2 cellular contexts compared by ENCODE assay signal in the genomic region with DNA sequence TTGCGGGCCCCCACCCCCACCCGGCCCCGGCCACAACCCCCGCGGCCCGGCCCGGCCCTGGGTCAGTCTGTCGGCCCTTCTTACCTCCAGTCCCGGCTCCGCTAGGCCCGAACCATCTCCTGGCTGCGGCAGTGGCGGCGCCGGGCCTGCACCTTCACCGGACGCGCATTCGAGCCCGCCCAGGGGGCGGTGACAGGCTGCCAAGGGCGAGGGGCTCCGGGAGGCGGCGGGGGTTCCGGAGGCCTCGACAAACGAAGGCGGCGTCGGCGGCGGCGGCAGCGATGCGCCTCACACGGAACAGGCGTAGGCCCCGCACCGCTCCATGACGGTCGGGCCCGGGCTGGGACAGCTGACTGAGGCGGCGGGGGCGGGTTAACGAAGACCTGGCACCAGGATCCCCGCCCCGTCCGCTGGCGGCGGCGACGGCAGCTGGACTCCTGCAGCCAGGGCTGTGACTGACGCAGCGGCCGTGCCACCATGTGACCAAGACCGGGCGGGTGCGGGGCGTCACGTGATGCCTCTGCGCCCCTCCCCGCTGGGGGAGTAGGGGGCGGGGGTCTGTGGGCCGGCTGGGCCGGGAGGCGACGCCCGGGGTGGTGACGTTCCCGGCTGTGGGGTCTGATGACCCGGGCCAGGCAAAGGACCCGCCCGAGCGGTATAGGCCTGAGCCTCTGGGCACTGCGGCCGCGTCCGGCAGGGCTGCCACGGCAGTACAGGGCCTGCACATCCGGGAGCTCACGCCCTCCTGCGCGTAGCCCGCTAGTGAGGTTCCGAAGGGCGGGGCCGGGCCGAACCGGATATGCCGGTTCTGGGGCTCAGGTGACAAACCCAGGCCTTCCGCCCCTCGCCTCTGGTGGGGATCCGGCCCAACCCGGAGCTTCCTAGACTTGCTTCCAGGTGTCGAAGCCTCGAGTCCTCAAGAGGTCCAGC.
TF ChIP-seq lines count a peak whose summit lies in the region.

A gene with protein sequence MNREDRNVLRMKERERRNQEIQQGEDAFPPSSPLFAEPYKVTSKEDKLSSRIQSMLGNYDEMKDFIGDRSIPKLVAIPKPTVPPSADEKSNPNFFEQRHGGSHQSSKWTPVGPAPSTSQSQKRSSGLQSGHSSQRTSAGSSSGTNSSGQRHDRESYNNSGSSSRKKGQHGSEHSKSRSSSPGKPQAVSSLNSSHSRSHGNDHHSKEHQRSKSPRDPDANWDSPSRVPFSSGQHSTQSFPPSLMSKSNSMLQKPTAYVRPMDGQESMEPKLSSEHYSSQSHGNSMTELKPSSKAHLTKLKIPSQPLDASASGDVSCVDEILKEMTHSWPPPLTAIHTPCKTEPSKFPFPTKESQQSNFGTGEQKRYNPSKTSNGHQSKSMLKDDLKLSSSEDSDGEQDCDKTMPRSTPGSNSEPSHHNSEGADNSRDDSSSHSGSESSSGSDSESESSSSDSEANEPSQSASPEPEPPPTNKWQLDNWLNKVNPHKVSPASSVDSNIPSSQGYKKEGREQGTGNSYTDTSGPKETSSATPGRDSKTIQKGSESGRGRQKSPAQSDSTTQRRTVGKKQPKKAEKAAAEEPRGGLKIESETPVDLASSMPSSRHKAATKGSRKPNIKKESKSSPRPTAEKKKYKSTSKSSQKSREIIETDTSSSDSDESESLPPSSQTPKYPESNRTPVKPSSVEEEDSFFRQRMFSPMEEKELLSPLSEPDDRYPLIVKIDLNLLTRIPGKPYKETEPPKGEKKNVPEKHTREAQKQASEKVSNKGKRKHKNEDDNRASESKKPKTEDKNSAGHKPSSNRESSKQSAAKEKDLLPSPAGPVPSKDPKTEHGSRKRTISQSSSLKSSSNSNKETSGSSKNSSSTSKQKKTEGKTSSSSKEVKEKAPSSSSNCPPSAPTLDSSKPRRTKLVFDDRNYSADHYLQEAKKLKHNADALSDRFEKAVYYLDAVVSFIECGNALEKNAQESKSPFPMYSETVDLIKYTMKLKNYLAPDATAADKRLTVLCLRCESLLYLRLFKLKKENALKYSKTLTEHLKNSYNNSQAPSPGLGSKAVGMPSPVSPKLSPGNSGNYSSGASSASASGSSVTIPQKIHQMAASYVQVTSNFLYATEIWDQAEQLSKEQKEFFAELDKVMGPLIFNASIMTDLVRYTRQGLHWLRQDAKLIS (minus strand): TSS at position 460 of the 930 bp plus-strand sequence. CDS start 26,445 bp downstream, outside the sequence.

TF ChIP-seq in HCT116, 20 proteins besides CTCF, POLR2A, EP300 and RAD21 (continued from another document):
- TF ChIP-seq POLR2AphosphoS5 (IDR thresholded peaks at IDR 0.05; ENCODE audit: low read depth, low read length) (peak; percentile 96), EZH2phosphoT487 (IDR thresholded peaks at IDR 0.05; ENCODE audit: borderline replicate concordance) (no peak), ZFX (IDR thresholded peaks at IDR 0.05) (peak; percentile 97), SIN3A (IDR thresholded peaks at IDR 0.05; ENCODE audit: low read depth) (peak; percentile 95), JUND (IDR thresholded peaks at IDR 0.05) (peak; percentile 52; the same call in 1 of the 2 replicates), CEBPB (IDR thresholded peaks at IDR 0.05; ENCODE audit: low read depth) (no peak), SRF (IDR thresholded peaks at IDR 0.05; ENCODE audit: low read depth) (no peak), FOSL1 (IDR thresholded peaks at IDR 0.05; ENCODE audit: low read depth) (no peak), CBX3 (IDR thresholded peaks at IDR 0.05; ENCODE audit: low read depth) (peak; percentile 69), ELF1 (IDR thresholded peaks at IDR 0.05; ENCODE audit: borderline replicate concordance, low read depth) (no peak), EGR1 (IDR thresholded peaks at IDR 0.05; ENCODE audit: low read depth) (peak; percentile 95), EZH2 (IDR thresholded peaks at IDR 0.05) (no peak), ZNF274 (IDR thresholded peaks at IDR 0.05; ENCODE audit: low read depth, low read length) (no peak), TCF7L2 (IDR thresholded peaks at IDR 0.05; ENCODE audit: borderline replicate concordance, extremely low read depth, insufficient read depth, insufficient read length) (no peak)
- TF ChIP-seq, protein P1, sequence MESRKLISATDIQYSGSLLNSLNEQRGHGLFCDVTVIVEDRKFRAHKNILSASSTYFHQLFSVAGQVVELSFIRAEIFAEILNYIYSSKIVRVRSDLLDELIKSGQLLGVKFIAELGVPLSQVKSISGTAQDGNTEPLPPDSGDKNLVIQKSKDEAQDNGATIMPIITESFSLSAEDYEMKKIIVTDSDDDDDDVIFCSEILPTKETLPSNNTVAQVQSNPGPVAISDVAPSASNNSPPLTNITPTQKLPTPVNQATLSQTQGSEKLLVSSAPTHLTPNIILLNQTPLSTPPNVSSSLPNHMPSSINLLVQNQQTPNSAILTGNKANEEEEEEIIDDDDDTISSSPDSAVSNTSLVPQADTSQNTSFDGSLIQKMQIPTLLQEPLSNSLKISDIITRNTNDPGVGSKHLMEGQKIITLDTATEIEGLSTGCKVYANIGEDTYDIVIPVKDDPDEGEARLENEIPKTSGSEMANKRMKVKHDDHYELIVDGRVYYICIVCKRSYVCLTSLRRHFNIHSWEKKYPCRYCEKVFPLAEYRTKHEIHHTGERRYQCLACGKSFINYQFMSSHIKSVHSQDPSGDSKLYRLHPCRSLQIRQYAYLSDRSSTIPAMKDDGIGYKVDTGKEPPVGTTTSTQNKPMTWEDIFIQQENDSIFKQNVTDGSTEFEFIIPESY (IDR thresholded peaks at IDR 0.05; ENCODE audit: extremely low read depth, insufficient replicate concordance, low read length): peak; percentile 74
- TF ChIP-seq, protein P2, sequence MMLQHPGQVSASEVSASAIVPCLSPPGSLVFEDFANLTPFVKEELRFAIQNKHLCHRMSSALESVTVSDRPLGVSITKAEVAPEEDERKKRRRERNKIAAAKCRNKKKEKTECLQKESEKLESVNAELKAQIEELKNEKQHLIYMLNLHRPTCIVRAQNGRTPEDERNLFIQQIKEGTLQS (IDR thresholded peaks at IDR 0.05): no peak
- TF ChIP-seq, protein P3, sequence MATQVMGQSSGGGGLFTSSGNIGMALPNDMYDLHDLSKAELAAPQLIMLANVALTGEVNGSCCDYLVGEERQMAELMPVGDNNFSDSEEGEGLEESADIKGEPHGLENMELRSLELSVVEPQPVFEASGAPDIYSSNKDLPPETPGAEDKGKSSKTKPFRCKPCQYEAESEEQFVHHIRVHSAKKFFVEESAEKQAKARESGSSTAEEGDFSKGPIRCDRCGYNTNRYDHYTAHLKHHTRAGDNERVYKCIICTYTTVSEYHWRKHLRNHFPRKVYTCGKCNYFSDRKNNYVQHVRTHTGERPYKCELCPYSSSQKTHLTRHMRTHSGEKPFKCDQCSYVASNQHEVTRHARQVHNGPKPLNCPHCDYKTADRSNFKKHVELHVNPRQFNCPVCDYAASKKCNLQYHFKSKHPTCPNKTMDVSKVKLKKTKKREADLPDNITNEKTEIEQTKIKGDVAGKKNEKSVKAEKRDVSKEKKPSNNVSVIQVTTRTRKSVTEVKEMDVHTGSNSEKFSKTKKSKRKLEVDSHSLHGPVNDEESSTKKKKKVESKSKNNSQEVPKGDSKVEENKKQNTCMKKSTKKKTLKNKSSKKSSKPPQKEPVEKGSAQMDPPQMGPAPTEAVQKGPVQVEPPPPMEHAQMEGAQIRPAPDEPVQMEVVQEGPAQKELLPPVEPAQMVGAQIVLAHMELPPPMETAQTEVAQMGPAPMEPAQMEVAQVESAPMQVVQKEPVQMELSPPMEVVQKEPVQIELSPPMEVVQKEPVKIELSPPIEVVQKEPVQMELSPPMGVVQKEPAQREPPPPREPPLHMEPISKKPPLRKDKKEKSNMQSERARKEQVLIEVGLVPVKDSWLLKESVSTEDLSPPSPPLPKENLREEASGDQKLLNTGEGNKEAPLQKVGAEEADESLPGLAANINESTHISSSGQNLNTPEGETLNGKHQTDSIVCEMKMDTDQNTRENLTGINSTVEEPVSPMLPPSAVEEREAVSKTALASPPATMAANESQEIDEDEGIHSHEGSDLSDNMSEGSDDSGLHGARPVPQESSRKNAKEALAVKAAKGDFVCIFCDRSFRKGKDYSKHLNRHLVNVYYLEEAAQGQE (IDR thresholded peaks at IDR 0.05; ENCODE audit: low read depth): no peak
- TF ChIP-seq, protein P4, sequence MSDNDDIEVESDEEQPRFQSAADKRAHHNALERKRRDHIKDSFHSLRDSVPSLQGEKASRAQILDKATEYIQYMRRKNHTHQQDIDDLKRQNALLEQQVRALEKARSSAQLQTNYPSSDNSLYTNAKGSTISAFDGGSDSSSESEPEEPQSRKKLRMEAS (IDR thresholded peaks at IDR 0.05): peak; percentile 95

TF ChIP-seq in SK-N-SH treated with all-trans-retinoic acid at 6 μM for 48 hours, 23 proteins besides CTCF, POLR2A, EP300 and RAD21 (continued from another document):
- TF ChIP-seq TCF4 (CRISPR knock-in tag; IDR thresholded peaks at IDR 0.05; ENCODE audit: borderline replicate concordance) (no peak), GLIS3 (CRISPR knock-in tag; IDR thresholded peaks at IDR 0.05) (peak; percentile 61; the same call in 1 of the 2 replicates), PPARA (CRISPR knock-in tag; IDR thresholded peaks at IDR 0.05; ENCODE audit: borderline replicate concordance) (no peak), ZFP3 (CRISPR knock-in tag; IDR thresholded peaks at IDR 0.05) (0 out of 2 replicates have a peak, but pooled peaks have one; percentile 24), CSDC2 (CRISPR knock-in tag; IDR thresholded peaks at IDR 0.05) (no peak), ISL1 (CRISPR knock-in tag; IDR thresholded peaks at IDR 0.05) (no peak), SNAI2 (CRISPR knock-in tag; IDR thresholded peaks at IDR 0.05) (no peak), TOX (CRISPR knock-in tag; IDR thresholded peaks at IDR 0.05; ENCODE audit: borderline replicate concordance) (no peak), ZNF565 (CRISPR knock-in tag; conservative IDR thresholded peaks at IDR 0.05; ENCODE audit: low read depth) (no peak), RARB (CRISPR knock-in tag; IDR thresholded peaks at IDR 0.05) (no peak)
- TF ChIP-seq, protein P5, sequence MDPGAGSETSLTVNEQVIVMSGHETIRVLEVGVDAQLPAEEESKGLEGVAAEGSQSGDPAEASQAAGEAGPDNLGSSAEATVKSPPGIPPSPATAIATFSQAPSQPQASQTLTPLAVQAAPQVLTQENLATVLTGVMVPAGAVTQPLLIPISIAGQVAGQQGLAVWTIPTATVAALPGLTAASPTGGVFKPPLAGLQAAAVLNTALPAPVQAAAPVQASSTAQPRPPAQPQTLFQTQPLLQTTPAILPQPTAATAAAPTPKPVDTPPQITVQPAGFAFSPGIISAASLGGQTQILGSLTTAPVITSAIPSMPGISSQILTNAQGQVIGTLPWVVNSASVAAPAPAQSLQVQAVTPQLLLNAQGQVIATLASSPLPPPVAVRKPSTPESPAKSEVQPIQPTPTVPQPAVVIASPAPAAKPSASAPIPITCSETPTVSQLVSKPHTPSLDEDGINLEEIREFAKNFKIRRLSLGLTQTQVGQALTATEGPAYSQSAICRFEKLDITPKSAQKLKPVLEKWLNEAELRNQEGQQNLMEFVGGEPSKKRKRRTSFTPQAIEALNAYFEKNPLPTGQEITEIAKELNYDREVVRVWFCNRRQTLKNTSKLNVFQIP (CRISPR knock-in tag; IDR thresholded peaks at IDR 0.05; ENCODE audit: borderline replicate concordance, low read depth): no peak
- TF ChIP-seq, protein P6, sequence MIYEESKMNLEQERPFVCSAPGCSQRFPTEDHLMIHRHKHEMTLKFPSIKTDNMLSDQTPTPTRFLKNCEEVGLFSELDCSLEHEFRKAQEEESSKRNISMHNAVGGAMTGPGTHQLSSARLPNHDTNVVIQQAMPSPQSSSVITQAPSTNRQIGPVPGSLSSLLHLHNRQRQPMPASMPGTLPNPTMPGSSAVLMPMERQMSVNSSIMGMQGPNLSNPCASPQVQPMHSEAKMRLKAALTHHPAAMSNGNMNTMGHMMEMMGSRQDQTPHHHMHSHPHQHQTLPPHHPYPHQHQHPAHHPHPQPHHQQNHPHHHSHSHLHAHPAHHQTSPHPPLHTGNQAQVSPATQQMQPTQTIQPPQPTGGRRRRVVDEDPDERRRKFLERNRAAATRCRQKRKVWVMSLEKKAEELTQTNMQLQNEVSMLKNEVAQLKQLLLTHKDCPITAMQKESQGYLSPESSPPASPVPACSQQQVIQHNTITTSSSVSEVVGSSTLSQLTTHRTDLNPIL (CRISPR knock-in tag; IDR thresholded peaks at IDR 0.05; ENCODE audit: low read depth): no peak
- TF ChIP-seq, protein P7, sequence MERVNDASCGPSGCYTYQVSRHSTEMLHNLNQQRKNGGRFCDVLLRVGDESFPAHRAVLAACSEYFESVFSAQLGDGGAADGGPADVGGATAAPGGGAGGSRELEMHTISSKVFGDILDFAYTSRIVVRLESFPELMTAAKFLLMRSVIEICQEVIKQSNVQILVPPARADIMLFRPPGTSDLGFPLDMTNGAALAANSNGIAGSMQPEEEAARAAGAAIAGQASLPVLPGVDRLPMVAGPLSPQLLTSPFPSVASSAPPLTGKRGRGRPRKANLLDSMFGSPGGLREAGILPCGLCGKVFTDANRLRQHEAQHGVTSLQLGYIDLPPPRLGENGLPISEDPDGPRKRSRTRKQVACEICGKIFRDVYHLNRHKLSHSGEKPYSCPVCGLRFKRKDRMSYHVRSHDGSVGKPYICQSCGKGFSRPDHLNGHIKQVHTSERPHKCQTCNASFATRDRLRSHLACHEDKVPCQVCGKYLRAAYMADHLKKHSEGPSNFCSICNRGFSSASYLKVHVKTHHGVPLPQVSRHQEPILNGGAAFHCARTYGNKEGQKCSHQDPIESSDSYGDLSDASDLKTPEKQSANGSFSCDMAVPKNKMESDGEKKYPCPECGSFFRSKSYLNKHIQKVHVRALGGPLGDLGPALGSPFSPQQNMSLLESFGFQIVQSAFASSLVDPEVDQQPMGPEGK (CRISPR knock-in tag; IDR thresholded peaks at IDR 0.05; ENCODE audit: borderline replicate concordance): peak; percentile 78; the same call in 1 of the 2 replicates
- TF ChIP-seq, protein P8, sequence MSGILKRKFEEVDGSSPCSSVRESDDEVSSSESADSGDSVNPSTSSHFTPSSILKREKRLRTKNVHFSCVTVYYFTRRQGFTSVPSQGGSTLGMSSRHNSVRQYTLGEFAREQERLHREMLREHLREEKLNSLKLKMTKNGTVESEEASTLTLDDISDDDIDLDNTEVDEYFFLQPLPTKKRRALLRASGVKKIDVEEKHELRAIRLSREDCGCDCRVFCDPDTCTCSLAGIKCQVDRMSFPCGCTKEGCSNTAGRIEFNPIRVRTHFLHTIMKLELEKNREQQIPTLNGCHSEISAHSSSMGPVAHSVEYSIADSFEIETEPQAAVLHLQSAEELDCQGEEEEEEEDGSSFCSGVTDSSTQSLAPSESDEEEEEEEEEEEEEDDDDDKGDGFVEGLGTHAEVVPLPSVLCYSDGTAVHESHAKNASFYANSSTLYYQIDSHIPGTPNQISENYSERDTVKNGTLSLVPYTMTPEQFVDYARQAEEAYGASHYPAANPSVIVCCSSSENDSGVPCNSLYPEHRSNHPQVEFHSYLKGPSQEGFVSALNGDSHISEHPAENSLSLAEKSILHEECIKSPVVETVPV (CRISPR knock-in tag; IDR thresholded peaks at IDR 0.05): no peak
